ENCODE assay signal across 23 cellular contexts in the genomic region with DNA sequence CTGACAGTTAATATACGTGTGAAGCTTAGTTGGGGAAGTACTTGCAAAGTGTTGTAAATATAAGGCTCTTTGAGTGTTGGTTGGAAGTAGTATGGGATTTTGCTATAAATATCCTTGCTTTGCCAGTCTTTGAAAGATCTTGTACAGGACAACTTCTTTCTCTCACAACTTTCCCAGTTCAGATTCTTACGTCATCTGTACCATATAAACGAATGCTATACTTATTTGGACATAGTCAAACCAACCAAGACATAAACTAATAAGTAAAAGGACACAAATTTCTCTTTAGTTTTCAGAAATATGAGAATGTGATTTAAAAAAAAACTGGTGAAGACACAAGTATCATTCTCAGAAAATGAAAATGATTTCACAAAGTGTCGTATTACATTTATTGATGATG.
"Had no signal": no experiment of that assay in that cellular context is flagged by ENCODE, and none has a peak within 500 bp of the region (broad histone marks: within the 10 kb centered on the region; RNA-seq: fewer than 3 reads in every experiment).

No MANE protein-coding gene starts in this region.

- H3K36me3 ChIP-seq: colonic mucosa, esophagus squamous epithelium, left lung, lower lobe of right lung had no signal

- DNase-seq: colonic mucosa; cortex of kidney; effector CD8-positive, alpha-beta T cell; effector memory CD8-positive, alpha-beta T cell; endodermal cell; erythroblast; esophagus squamous epithelium; foreskin fibroblast; foreskin melanocyte; gastrocnemius medialis; glutamatergic neuron; head of caudate nucleus; heart right ventricle; left cardiac atrium; left lung; left ventricle myocardium superior; lower lobe of right lung; mesenchymal stem cell; mucosa of descending colon had no signal

- ATAC-seq: effector memory CD8-positive, alpha-beta T cell; esophagus mucosa; gastrocnemius medialis; heart right ventricle; left cardiac atrium; left lung; left ventricle myocardium superior; lower lobe of right lung; mucosa of descending colon had no signal

- H3K27ac ChIP-seq: colonic mucosa, epithelial cell of prostate, esophagus squamous epithelium, gastrocnemius medialis, heart right ventricle, left lung, lower lobe of right lung had no signal

- H3K9me3 ChIP-seq: colonic mucosa, esophagus squamous epithelium, gastrocnemius medialis, lower lobe of right lung, mucosa of descending colon had no signal

- H3K27me3 ChIP-seq: colonic mucosa, esophagus squamous epithelium, gastrocnemius medialis, heart right ventricle, left lung had no signal

- H3K4me1 ChIP-seq: colonic mucosa, esophagus squamous epithelium, gastrocnemius medialis, left lung, lower lobe of right lung had no signal

- H3K4me3 ChIP-seq: colonic mucosa, esophagus squamous epithelium, gastrocnemius medialis, heart right ventricle, left lung, lower lobe of right lung, mucosa of descending colon had no signal

- FAIRE-seq: islet of Langerhans, keratinocyte had no signal
